9 cellular contexts compared by ENCODE assay signal in genomic region chr19:38682195-38682867, GRCh38. TPM values are rescaled to one million over a fixed set of nuclear protein-coding genes. Genes with fewer than 3 reads are reported as not detected.
A peak's percentile ranks its signal among the peaks of the same experiment; 100 is the strongest.
DNase-seq lines count a peak whose midpoint lies in the region; ATAC-seq and TF ChIP-seq lines count a peak whose summit lies in the region.
"Had no signal": no experiment of that assay in that cellular context is flagged by ENCODE, and none has a peak within 500 bp of the region (broad histone marks: within the 10 kb centered on the region; RNA-seq: fewer than 3 reads in every experiment).

No MANE protein-coding gene starts in this region.

- H3K4me3 ChIP-seq in cardiac muscle cell = no peak overlapping the region
- H3K4me3 ChIP-seq in vagina = no peak overlapping the region

- H3K36me3 ChIP-seq in cardiac muscle cell = no peaks in the 10 kb centered on the region
- H3K36me3 ChIP-seq in vagina = no peaks in the 10 kb centered on the region

- intact Hi-C loops in left cardiac atrium (cut with DNase I) (no loop called here), natural killer cell (cut with micrococcal nuclease) (loop anchor here (5.0 kb wide), 1 partner anchor 35 kb away; the partner anchor contains the start of gene ACTN4), vagina (cut with DNase I) (no loop called here)

- H3K27ac ChIP-seq in cardiac muscle cell (peak overlapping the region; percentile 96), vagina (peak overlapping the region; percentile 98)

- H3K27ac Mint-ChIP-seq in effector memory CD8-positive, alpha-beta T cell = peak overlapping the region; percentile 93 to 98
- H3K27ac Mint-ChIP-seq in natural killer cell = peak overlapping the region; percentile 98 to 100

- no peak for TF ChIP-seq POLR2A in vagina (IDR thresholded peaks at IDR 0.05)

- no peaks in the 10 kb centered on the region for H3K9me3 ChIP-seq in cardiac muscle cell (ENCODE audit: low read depth)
- H3K9me3 ChIP-seq in vagina = no peaks in the 10 kb centered on the region

- H3K9me3 Mint-ChIP-seq in effector memory CD8-positive, alpha-beta T cell = no peaks in the 10 kb centered on the region
- H3K9me3 Mint-ChIP-seq in natural killer cell = no peaks in the 10 kb centered on the region

- peaks cover 66% of the 10 kb centered on the region for H3K36me3 Mint-ChIP-seq in effector memory CD8-positive, alpha-beta T cell (ENCODE audit: insufficient read depth)
- no peaks in the 10 kb centered on the region for H3K36me3 Mint-ChIP-seq in natural killer cell

- no peaks in the 10 kb centered on the region for H3K27me3 Mint-ChIP-seq in effector memory CD8-positive, alpha-beta T cell
- H3K27me3 Mint-ChIP-seq in natural killer cell (ENCODE audit: low read depth in 2 of 2) = no peaks in the 10 kb centered on the region

- H3K4me1 ChIP-seq in cardiac muscle cell (ENCODE audit: low read depth) = peaks cover 43% of the 10 kb centered on the region
- H3K4me1 ChIP-seq in vagina = peaks cover 96% of the 10 kb centered on the region

- peak overlapping the region; percentile 65 to 83 for H3K4me3 Mint-ChIP-seq in effector memory CD8-positive, alpha-beta T cell
- H3K4me3 Mint-ChIP-seq in natural killer cell = peak overlapping the region; percentile 47

- H3K27me3 ChIP-seq in cardiac muscle cell (no peaks in the 10 kb centered on the region), vagina (no peaks in the 10 kb centered on the region)

- DNase-seq in cardiac muscle cell (ENCODE audit: low read depth in 1 of 2, low spot score in 1 of 2) (no peak), left cardiac atrium (no peak), natural killer cell (no peak), vagina (ENCODE audit: extremely low spot score in 2 of 2) (no peak), NCI-H82 (lab: John Stamatoyannopoulos, UW) (no peak), NCI-H1105 (lab: John Stamatoyannopoulos, UW) (no peak)
- DNase-seq in effector memory CD8-positive, alpha-beta T cell = no peak
- no peak for DNase-seq in stimulated activated naive CD8-positive, alpha-beta T cell treated with anti-CD3 and anti-CD28 coated beads, Interleukin-15, Interleukin-2, amounts not matched to agents 100 U/mL and 50 U/mL, for 24 hours
- DNase-seq: MV-4-11 had no signal

- ATAC-seq in left cardiac atrium = no peak
- no peak for ATAC-seq in effector memory CD8-positive, alpha-beta T cell (replicated peaks)
- no peak for ATAC-seq in natural killer cell
- no peak for ATAC-seq in stimulated activated naive CD8-positive, alpha-beta T cell treated with anti-CD3 and anti-CD28 coated beads, Interleukin-15, Interleukin-2, amounts not matched to agents 100 U/mL and 50 U/mL, for 24 hours

- peaks cover 85 to 88% of the 10 kb centered on the region in 2 donors for H3K4me1 Mint-ChIP-seq in effector memory CD8-positive, alpha-beta T cell (ENCODE audit: low read depth in 2 of 2)
- H3K4me1 Mint-ChIP-seq in natural killer cell = peaks cover 88 to 95% of the 10 kb centered on the region in 2 donors

- TF ChIP-seq CTCF in cardiac muscle cell (IDR thresholded peaks at IDR 0.05; ENCODE audit: low read depth, low read length) (no peak), natural killer cell (IDR thresholded peaks at IDR 0.05) (no peak), vagina (IDR thresholded peaks at IDR 0.05) (no peak)

RNA-seq across cellular contexts. Expression of gene ACTN4, which starts 34.9 kb away (rescaled TPM):
- total RNA-seq in cardiac muscle cell (391 and 465 TPM in 2 replicates), left cardiac atrium (100 to 1,000 TPM; 160 to 333 TPM), natural killer cell (100 to 1,000 TPM; 443 to 595 (median 541) TPM), vagina (513 TPM)
- polyA plus RNA-seq in cardiac muscle cell = 70.2 and 77.4 TPM in 2 replicates
